Comparison of ENCODE assay signal across 21 cellular contexts in the genomic region with DNA sequence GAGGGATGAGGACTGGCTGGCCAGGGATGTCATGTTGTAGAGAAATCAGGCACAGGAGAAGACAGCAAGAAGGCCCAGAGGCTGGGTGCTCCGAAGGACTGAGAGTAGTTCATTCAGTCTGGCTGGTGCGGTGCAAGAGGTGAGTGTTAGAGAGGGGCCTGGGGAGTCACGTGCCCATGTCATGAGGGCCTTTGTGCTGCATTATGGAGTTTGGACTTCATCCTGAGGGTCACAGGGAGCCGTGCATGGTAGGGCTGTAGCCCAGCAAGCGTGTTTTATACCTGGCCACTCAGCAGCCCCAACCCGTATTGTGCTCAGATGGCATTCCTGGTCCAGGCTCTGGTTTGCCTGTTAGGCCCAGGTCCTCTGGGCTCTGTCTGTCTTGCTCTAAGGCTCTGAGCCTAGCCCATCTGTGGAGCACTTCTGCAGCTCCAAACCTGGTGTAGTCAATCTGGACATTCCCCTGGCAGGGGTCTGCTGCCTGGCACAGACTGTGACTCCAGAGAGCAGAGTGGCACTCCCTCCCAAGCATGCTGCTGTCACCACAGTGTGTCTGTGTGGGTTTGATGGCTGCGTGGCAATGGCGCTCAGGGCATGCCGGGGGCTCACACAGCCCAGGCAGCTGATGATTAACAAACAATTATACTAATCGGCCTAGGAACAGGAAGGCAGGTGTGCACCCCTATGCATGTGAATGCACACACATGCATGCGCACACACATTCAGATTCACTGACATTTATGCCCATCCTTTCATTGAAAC.
"Had no signal": no experiment of that assay in that cellular context is flagged by ENCODE, and none has a peak within 500 bp of the region (broad histone marks: within the 10 kb centered on the region; RNA-seq: fewer than 3 reads in every experiment).

No MANE protein-coding gene starts in this region.

- H3K27ac ChIP-seq: brain microvascular endothelial cell, cardiac muscle cell, SJCRH30 had no signal

- H3K27me3 ChIP-seq: cardiac muscle cell, SJCRH30 had no signal

- H3K36me3 Mint-ChIP-seq: activated naive CD4-positive, alpha-beta T cell treated with anti-CD3 and anti-CD28 coated beads, Interleukin-2, amount 10 ng/mL, durations not matched to agents 7 days and 5 days; activated naive CD8-positive, alpha-beta T cell treated with anti-CD3 and anti-CD28 coated beads for 36 hours had no signal

- DNase-seq: activated CD4-positive, alpha-beta T cell treated with anti-CD3 and anti-CD28 coated beads for 4 hours; activated CD8-positive, alpha-beta memory T cell treated with anti-CD3 and anti-CD28 coated beads, Interleukin-2, amount 50 U/mL, for 4 hours; activated CD8-positive, alpha-beta T cell treated with anti-CD3 and anti-CD28 coated beads for 36 hours; activated gamma-delta T cell treated with Interleukin-2 at 50 U/mL for 16 hours; activated naive CD4-positive, alpha-beta T cell treated with anti-CD3 and anti-CD28 coated beads, Interleukin-2, amount 10 ng/mL, durations not matched to agents 7 days and 5 days; activated naive CD8-positive, alpha-beta T cell treated with anti-CD3 and anti-CD28 coated beads for 36 hours; activated T-cell treated with anti-CD3 and anti-CD28 coated beads, Interleukin-2, amount 50 U/mL, for 72 hours; brain microvascular endothelial cell; Kasumi-1; KBM-7; NCI-H187; NCI-H2081; NCI-H510A treated with DMSO at 0.1 percent for 48 hours; NCI-H69; SJCRH30; SK-N-SH; SW 1271 had no signal

- H3K36me3 ChIP-seq: brain microvascular endothelial cell, cardiac muscle cell, SJCRH30 had no signal

- H3K27ac Mint-ChIP-seq: activated CD8-positive, alpha-beta T cell treated with anti-CD3 and anti-CD28 coated beads for 36 hours; activated naive CD4-positive, alpha-beta T cell treated with anti-CD3 and anti-CD28 coated beads, Interleukin-2, amount 10 ng/mL, durations not matched to agents 7 days and 5 days; activated naive CD8-positive, alpha-beta T cell treated with anti-CD3 and anti-CD28 coated beads for 36 hours; activated T-cell treated with anti-CD3 and anti-CD28 coated beads, Interleukin-2, amount 50 U/mL, for 72 hours; activated T-helper 2 cell treated with anti-CD3 and anti-CD28 coated beads, Interferon-gamma antibody, Interleukin-2, Interleukin-4, amounts not matched to agents 10 μg/mL and 5 μg/mL and 100 μg/mL, durations not matched to agents 14 hours and 24 hours and 36 hours had no signal

- H3K9me3 ChIP-seq: SJCRH30, SK-N-SH had no signal

- H3K9me3 Mint-ChIP-seq: activated CD8-positive, alpha-beta T cell treated with anti-CD3 and anti-CD28 coated beads for 36 hours; activated naive CD4-positive, alpha-beta T cell treated with anti-CD3 and anti-CD28 coated beads, Interleukin-2, amount 10 ng/mL, durations not matched to agents 7 days and 5 days; activated naive CD8-positive, alpha-beta T cell treated with anti-CD3 and anti-CD28 coated beads for 36 hours; activated T-cell treated with anti-CD3 and anti-CD28 coated beads, Interleukin-2, amount 50 U/mL, for 72 hours; activated T-helper 2 cell treated with anti-CD3 and anti-CD28 coated beads, Interferon-gamma antibody, Interleukin-2, Interleukin-4, amounts not matched to agents 10 μg/mL and 5 μg/mL and 100 μg/mL, durations not matched to agents 14 hours and 24 hours and 36 hours had no signal

- ATAC-seq: activated CD4-positive, CD25-positive, alpha-beta regulatory T cell treated with anti-CD3 and anti-CD28 coated beads, Interleukin-2, amount 50 U/mL, for 24 hours; activated CD8-positive, alpha-beta T cell treated with anti-CD3 and anti-CD28 coated beads for 36 hours; activated T-cell treated with anti-CD3 and anti-CD28 coated beads, Interleukin-2, amount 50 U/mL, for 72 hours; Right ventricle myocardium inferior had no signal

- H3K4me3 ChIP-seq: cardiac muscle cell, SJCRH30 had no signal

- H3K4me3 Mint-ChIP-seq: activated CD8-positive, alpha-beta T cell treated with anti-CD3 and anti-CD28 coated beads for 36 hours; activated naive CD4-positive, alpha-beta T cell treated with anti-CD3 and anti-CD28 coated beads, Interleukin-2, amount 10 ng/mL, durations not matched to agents 7 days and 5 days; activated naive CD8-positive, alpha-beta T cell treated with anti-CD3 and anti-CD28 coated beads for 36 hours; activated T-cell treated with anti-CD3 and anti-CD28 coated beads, Interleukin-2, amount 50 U/mL, for 72 hours had no signal

- H3K4me2 ChIP-seq: SK-N-SH had no signal

- H3K9ac ChIP-seq: SK-N-SH had no signal
